ENCODE assay signal across 23 cellular contexts in the genomic region with DNA sequence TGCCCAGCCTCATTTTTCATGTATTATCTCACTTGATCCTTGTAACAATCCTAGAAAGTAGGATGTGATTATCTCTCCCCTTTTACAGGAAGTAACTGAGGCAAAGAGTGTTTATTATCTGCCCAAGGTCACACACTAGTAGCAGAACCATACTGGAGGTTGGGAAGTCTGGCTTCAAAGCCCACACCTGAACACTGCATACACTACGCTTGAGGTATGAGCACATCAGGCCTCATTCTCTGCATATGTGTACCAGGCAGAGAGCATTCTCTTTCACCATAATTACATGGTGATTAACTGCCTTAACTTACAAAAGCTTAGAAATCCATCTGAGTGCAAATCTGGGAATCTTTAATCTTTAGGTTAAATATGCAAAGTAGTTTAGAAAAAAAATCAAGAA.
DNase-seq lines count a peak whose midpoint lies in the region; ATAC-seq, FAIRE-seq and TF ChIP-seq lines count a peak whose summit lies in the region.
"Had no signal": no experiment of that assay in that cellular context is flagged by ENCODE, and none has a peak within 500 bp of the region (broad histone marks: within the 10 kb centered on the region; RNA-seq: fewer than 3 reads in every experiment).

No MANE protein-coding gene starts in this region.

- intact Hi-C loops in HCT116 (cut with micrococcal nuclease) (no loop called here), transverse colon (cut with DNase I; ENCODE audit: low total_unique reads) (no loop called here)

- RAD21 ChIA-PET in HCT116 (lab: Charles Lee; ENCODE audit: low non-redundant PET in 1 of 2, low total read pairs in 2 of 2, uncharacterized antibody in 2 of 2, unreplicated experiment in 2 of 2), result interaction anchor here in 1 of 2 experiments (0.7 kb wide), 1 partner anchor 89 kb away, joined by 3 read pairs; no protein-coding TSS in a partner anchor

- DNase-seq in HCT116 (ENCODE audit: low read depth, low spot score) (no peak), bronchial epithelial cell (ENCODE audit: low read depth) (peak; percentile 12), foreskin keratinocyte (no peak), transverse colon (no peak), GM19238 (ENCODE audit: insufficient read length, low spot score) (no peak), NOMO-1 (lab: John Stamatoyannopoulos, UW; ENCODE audit: unreplicated experiment in 2 of 2) (no peak), HUDEP-2 (lab: John Stamatoyannopoulos, UW; ENCODE audit: unreplicated experiment in 76 of 76) (no peak)
- DNase-seq: CD4-positive, CD25-positive, alpha-beta regulatory T cell; NCI-H1048; NCI-H1417; NCI-H1694; NCI-H2029 treated with DMSO at 0.1 percent for 48 hours; NCI-H446 treated with DMSO at 0.1 percent for 48 hours; NCI-H526; NCI-H82; SJCRH30 had no signal

- H3K9me2 ChIP-seq in HCT116 (ENCODE audit: insufficient read depth), result no peaks in the 10 kb centered on the region

- CTCF ChIA-PET in HCT116 (lab: Charles Lee), result no interaction called here

- 83% methylated on average over 1 of the region's 1 CpG for WGBS in transverse colon (ENCODE audit: low coverage in 1 of 2), 2 donors

- H3K27ac ChIP-seq in HCT116 (ENCODE audit: low read depth, low read length) (no peak overlapping the region), foreskin keratinocyte (no peak overlapping the region), transverse colon (peak overlapping the region; percentile 44 to 58 (median 50))
- H3K27ac ChIP-seq: BLaER1, HL-60, SJCRH30 had no signal

- in situ Hi-C loops in transverse colon (cut with MboI; ENCODE audit: low pct_ligation_motif_present in 1 of 4, low pct_unique_long_range_greater_than_20kb in 1 of 4, low sequenced_read_pairs in 3 of 4), result no loop called here

- H3K4me3 ChIP-seq in HCT116 (replicated peaks in 1 of 2; ENCODE audit: low read depth in 1 of 2, low read length in 2 of 2), result no peak overlapping the region
- no peak overlapping the region for H3K4me3 ChIP-seq in bronchial epithelial cell (ENCODE audit: low read depth, low read length)
- no peak overlapping the region for H3K4me3 ChIP-seq in transverse colon
- H3K4me3 ChIP-seq: BLaER1, GM23338, SJCRH30 had no signal

- TF ChIP-seq EP300 in transverse colon (IDR thresholded peaks at IDR 0.05; ENCODE audit: low read depth), result no peak

- no peaks in the 10 kb centered on the region for H3K9me3 ChIP-seq in HCT116 (ENCODE audit: control insufficient read depth in 1 of 2, insufficient read depth in 1 of 2, low read depth in 1 of 2, low read length in 2 of 2)
- no peaks in the 10 kb centered on the region for H3K9me3 ChIP-seq in transverse colon
- H3K9me3 ChIP-seq: BLaER1, SJCRH30 had no signal

- H4K20me1 ChIP-seq in HCT116 (ENCODE audit: insufficient read depth), result no peaks in the 10 kb centered on the region
- H4K20me1 ChIP-seq: BLaER1 had no signal

- peak; percentile 65 for ATAC-seq in HCT116
- peak; percentile 58 for ATAC-seq in foreskin keratinocyte
- ATAC-seq: GM23338, SK-N-SH treated with all-trans-retinoic acid at 6 μM for 48 hours had no signal

- TF ChIP-seq POLR2A in HCT116 (IDR thresholded peaks at IDR 0.05; ENCODE audit: borderline replicate concordance, extremely low read depth, insufficient read depth, insufficient read length) (no peak), transverse colon (IDR thresholded peaks at IDR 0.05) (no peak)

- BruUV-seq in HCT116 (replicated peaks; lab: Mats Ljungman, UMichigan), result no TSS peak

- no peak for TF ChIP-seq RAD21 in HCT116 (IDR thresholded peaks at IDR 0.05; ENCODE audit: low read depth)

- TF ChIP-seq CTCF in HCT116 (IDR thresholded peaks at IDR 0.05 in 2 of 3, conservative IDR thresholded peaks at IDR 0.05 in 1 of 3; ENCODE audit: borderline replicate concordance in 1 of 3, insufficient read depth in 1 of 3, low read depth in 2 of 3, low read length in 2 of 3) (no peak), bronchial epithelial cell (IDR thresholded peaks at IDR 0.05; ENCODE audit: insufficient read depth, low read length, severe bottlenecking) (no peak), foreskin keratinocyte (conservative IDR thresholded peaks at IDR 0.05) (no peak), transverse colon (IDR thresholded peaks at IDR 0.05) (no peak)

- no peaks in the 10 kb centered on the region for H3K27me3 ChIP-seq in HCT116 (ENCODE audit: insufficient read depth, low read length)
- H3K27me3 ChIP-seq in bronchial epithelial cell (ENCODE audit: control insufficient read depth, insufficient read depth, low read length), result no peaks in the 10 kb centered on the region
- H3K27me3 ChIP-seq in foreskin keratinocyte, result no peaks in the 10 kb centered on the region
- no peaks in the 10 kb centered on the region for H3K27me3 ChIP-seq in transverse colon
- H3K27me3 ChIP-seq: BLaER1, SJCRH30 had no signal

- H3K79me2 ChIP-seq in HCT116 (ENCODE audit: insufficient read depth, low read length), result no peaks in the 10 kb centered on the region

- no peak overlapping the region for H3K9ac ChIP-seq in HCT116 (ENCODE audit: low read length)
- H3K9ac ChIP-seq: BLaER1 had no signal

- H3K36me3 ChIP-seq in HCT116 (ENCODE audit: control insufficient read depth in 1 of 2, insufficient read depth in 2 of 2, low read length in 2 of 2) (no peaks in the 10 kb centered on the region), bronchial epithelial cell (ENCODE audit: control insufficient read depth, insufficient read depth, low read length) (no peaks in the 10 kb centered on the region), transverse colon (no peaks in the 10 kb centered on the region)
- H3K36me3 ChIP-seq: BLaER1, SJCRH30 had no signal

- POLR2A ChIA-PET in HCT116 (lab: Charles Lee), result interaction anchor here (1.2 kb wide), 1 partner anchor 88 kb away, joined by 3 read pairs; no protein-coding TSS in a partner anchor

- H3K4me1 ChIP-seq in HCT116 (ENCODE audit: control insufficient read depth in 1 of 2, insufficient read depth in 2 of 2, low read length in 2 of 2) (peaks cover 6 to 30% of the 10 kb centered on the region in 2 experiments; a peak in 3 of 4 replicates), foreskin keratinocyte (peaks cover 13% of the 10 kb centered on the region), transverse colon (no peaks in the 10 kb centered on the region)
- H3K4me1 ChIP-seq: SJCRH30 had no signal

- FAIRE-seq in bronchial epithelial cell (lab: Jason Lieb, UNC), result no peak
- FAIRE-seq: A204.1, D721Med, RCC 7860 had no signal

- peak overlapping the region; percentile 47 for H3K4me2 ChIP-seq in HCT116 (ENCODE audit: low read length)
- H3K4me2 ChIP-seq: BLaER1, GM23338 had no signal

- no peak overlapping the region for H2AFZ ChIP-seq in HCT116 (ENCODE audit: low read depth, low read length, poor library complexity, severe bottlenecking)
- H2AFZ ChIP-seq: GM23338 had no signal

TF ChIP-seq in HCT116, 20 proteins besides CTCF, POLR2A, EP300 and RAD21:
- TF ChIP-seq TCF7L2 (IDR thresholded peaks at IDR 0.05; ENCODE audit: borderline replicate concordance, extremely low read depth, insufficient read depth, insufficient read length) (peak; percentile 55), SRF (IDR thresholded peaks at IDR 0.05; ENCODE audit: low read depth) (no peak)
- TF ChIP-seq, protein P1, sequence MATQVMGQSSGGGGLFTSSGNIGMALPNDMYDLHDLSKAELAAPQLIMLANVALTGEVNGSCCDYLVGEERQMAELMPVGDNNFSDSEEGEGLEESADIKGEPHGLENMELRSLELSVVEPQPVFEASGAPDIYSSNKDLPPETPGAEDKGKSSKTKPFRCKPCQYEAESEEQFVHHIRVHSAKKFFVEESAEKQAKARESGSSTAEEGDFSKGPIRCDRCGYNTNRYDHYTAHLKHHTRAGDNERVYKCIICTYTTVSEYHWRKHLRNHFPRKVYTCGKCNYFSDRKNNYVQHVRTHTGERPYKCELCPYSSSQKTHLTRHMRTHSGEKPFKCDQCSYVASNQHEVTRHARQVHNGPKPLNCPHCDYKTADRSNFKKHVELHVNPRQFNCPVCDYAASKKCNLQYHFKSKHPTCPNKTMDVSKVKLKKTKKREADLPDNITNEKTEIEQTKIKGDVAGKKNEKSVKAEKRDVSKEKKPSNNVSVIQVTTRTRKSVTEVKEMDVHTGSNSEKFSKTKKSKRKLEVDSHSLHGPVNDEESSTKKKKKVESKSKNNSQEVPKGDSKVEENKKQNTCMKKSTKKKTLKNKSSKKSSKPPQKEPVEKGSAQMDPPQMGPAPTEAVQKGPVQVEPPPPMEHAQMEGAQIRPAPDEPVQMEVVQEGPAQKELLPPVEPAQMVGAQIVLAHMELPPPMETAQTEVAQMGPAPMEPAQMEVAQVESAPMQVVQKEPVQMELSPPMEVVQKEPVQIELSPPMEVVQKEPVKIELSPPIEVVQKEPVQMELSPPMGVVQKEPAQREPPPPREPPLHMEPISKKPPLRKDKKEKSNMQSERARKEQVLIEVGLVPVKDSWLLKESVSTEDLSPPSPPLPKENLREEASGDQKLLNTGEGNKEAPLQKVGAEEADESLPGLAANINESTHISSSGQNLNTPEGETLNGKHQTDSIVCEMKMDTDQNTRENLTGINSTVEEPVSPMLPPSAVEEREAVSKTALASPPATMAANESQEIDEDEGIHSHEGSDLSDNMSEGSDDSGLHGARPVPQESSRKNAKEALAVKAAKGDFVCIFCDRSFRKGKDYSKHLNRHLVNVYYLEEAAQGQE (IDR thresholded peaks at IDR 0.05; ENCODE audit: low read depth), result no peak
- TF ChIP-seq, protein P2, sequence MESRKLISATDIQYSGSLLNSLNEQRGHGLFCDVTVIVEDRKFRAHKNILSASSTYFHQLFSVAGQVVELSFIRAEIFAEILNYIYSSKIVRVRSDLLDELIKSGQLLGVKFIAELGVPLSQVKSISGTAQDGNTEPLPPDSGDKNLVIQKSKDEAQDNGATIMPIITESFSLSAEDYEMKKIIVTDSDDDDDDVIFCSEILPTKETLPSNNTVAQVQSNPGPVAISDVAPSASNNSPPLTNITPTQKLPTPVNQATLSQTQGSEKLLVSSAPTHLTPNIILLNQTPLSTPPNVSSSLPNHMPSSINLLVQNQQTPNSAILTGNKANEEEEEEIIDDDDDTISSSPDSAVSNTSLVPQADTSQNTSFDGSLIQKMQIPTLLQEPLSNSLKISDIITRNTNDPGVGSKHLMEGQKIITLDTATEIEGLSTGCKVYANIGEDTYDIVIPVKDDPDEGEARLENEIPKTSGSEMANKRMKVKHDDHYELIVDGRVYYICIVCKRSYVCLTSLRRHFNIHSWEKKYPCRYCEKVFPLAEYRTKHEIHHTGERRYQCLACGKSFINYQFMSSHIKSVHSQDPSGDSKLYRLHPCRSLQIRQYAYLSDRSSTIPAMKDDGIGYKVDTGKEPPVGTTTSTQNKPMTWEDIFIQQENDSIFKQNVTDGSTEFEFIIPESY (IDR thresholded peaks at IDR 0.05; ENCODE audit: extremely low read depth, insufficient replicate concordance, low read length), result no peak

Comparison
In these comparisons a context has a peak if more than half of its experiments do, and no peak if none do; other contexts are left out.
1. H3K27ac ChIP-seq: peak in transverse colon (4 of 4); none in HCT116 (single experiment) and foreskin keratinocyte (single experiment).